In genomic region chr12:9751204-9752144, GRCh38 we compare ENCODE assay signal across 1 cellular context.
TF ChIP-seq lines count a peak whose summit lies in the region.

No MANE protein-coding gene starts in this region.

TF ChIP-seq in K562, 482 proteins besides CTCF, POLR2A, EP300 and RAD21 (continued from another document and continues in another):
- TF ChIP-seq CEBPZ (IDR thresholded peaks at IDR 0.05; ENCODE audit: borderline replicate concordance, low read depth, low read length) (no peak), ZNF449 (CRISPR knock-in tag; IDR thresholded peaks at IDR 0.05) (no peak), NFATC3 (IDR thresholded peaks at IDR 0.05) (peak; percentile 78), SP2 (IDR thresholded peaks at IDR 0.05; ENCODE audit: extremely low read depth, low read depth, low read length, poor library complexity, severe bottlenecking) (no peak), POLR2AphosphoS5 (IDR thresholded peaks at IDR 0.05; ENCODE audit: control insufficient read depth, insufficient read depth, low read depth, low read length) (peak; percentile 83; the same call in 1 of the 2 replicates), ZNF445 (CRISPR knock-in tag; IDR thresholded peaks at IDR 0.05; ENCODE audit: low read depth) (peak; percentile 50; the same call in 1 of the 2 replicates), GATA2 (CRISPR knock-in tag; IDR thresholded peaks at IDR 0.05) (no peak), U2AF1 (optimal IDR thresholded peaks at IDR 0.05; ENCODE audit: low read depth, low read length) (no peak), ELF4 (CRISPR knock-in tag; IDR thresholded peaks at IDR 0.05) (peak; percentile 82), ZNF830 (CRISPR knock-in tag; IDR thresholded peaks at IDR 0.05) (peak; percentile 64; the same call in 1 of the 2 replicates), ATF4 (CRISPR knock-in tag; IDR thresholded peaks at IDR 0.05) (no peak), CREB5 (CRISPR knock-in tag; IDR thresholded peaks at IDR 0.05) (no peak), MLX (CRISPR knock-in tag; conservative IDR thresholded peaks at IDR 0.05) (no peak), NBN (IDR thresholded peaks at IDR 0.05; ENCODE audit: low read depth) (peak; percentile 31; the same call in 1 of the 2 replicates), ZBTB12 (CRISPR knock-in tag; IDR thresholded peaks at IDR 0.05) (no peak), POLR2B (IDR thresholded peaks at IDR 0.05; ENCODE audit: low read depth, partially characterized antibody) (peak; percentile 98), CREB3L1 (IDR thresholded peaks at IDR 0.05; ENCODE audit: borderline replicate concordance, low read depth) (no peak), ILF3 (IDR thresholded peaks at IDR 0.05; ENCODE audit: borderline replicate concordance) (peak; percentile 90; the same call in 1 of the 2 replicates), NFE2 (IDR thresholded peaks at IDR 0.05; ENCODE audit: low read depth) (no peak), SPI1 (IDR thresholded peaks at IDR 0.05; ENCODE audit: borderline replicate concordance, low read depth, low read length) (no peak), ZNF778 (CRISPR knock-in tag; IDR thresholded peaks at IDR 0.05) (no peak), TRIM24 (IDR thresholded peaks at IDR 0.05) (peak; percentile 59 to 83), MNT (conservative IDR thresholded peaks at IDR 0.05) (0 out of 4 replicates have a peak, but pooled peaks of 1 of the 2 experiments have one; percentile 17), ESRRB (CRISPR knock-in tag; IDR thresholded peaks at IDR 0.05; ENCODE audit: borderline replicate concordance) (0 out of 2 replicates have a peak, but pooled peaks have one; percentile 77), SIN3B (IDR thresholded peaks at IDR 0.05; ENCODE audit: low read depth) (no peak), VEZF1 (CRISPR knock-in tag; IDR thresholded peaks at IDR 0.05) (no peak), CSDE1 (IDR thresholded peaks at IDR 0.05) (no peak), ZNF140 (CRISPR knock-in tag; IDR thresholded peaks at IDR 0.05) (no peak), HOMEZ (CRISPR knock-in tag; IDR thresholded peaks at IDR 0.05) (no peak), POLR3A (IDR thresholded peaks at IDR 0.05; ENCODE audit: borderline replicate concordance, extremely low read depth, insufficient read depth, insufficient read length) (no peak), ZNF444 (CRISPR knock-in tag; IDR thresholded peaks at IDR 0.05) (peak; percentile 61; the same call in 1 of the 2 replicates), MXD1 (CRISPR knock-in tag; IDR thresholded peaks at IDR 0.05; ENCODE audit: borderline replicate concordance, poor library complexity, severe bottlenecking) (no peak), KAT2B (IDR thresholded peaks at IDR 0.05; ENCODE audit: low read depth, low read length) (no peak), ZEB2 (IDR thresholded peaks at IDR 0.05) (peak; percentile 87), NCOA4 (IDR thresholded peaks at IDR 0.05; ENCODE audit: partially characterized antibody) (no peak), NFIC (IDR thresholded peaks at IDR 0.05) (peak; percentile 17; the same call in 1 of the 2 replicates), NRF1 (conservative IDR thresholded peaks at IDR 0.05 in 1 of 2, IDR thresholded peaks at IDR 0.05 in 1 of 2) (no peak), HNRNPH1 (optimal IDR thresholded peaks at IDR 0.05; ENCODE audit: low read depth, low read length) (no peak), SMARCE1 (IDR thresholded peaks at IDR 0.05) (no peak), ID3 (CRISPR knock-in tag; IDR thresholded peaks at IDR 0.05) (no peak), ID3 (tag; IDR thresholded peaks at IDR 0.05) (no peak), TEAD4 (IDR thresholded peaks at IDR 0.05; ENCODE audit: low read length) (no peak; the same call in 1 of the 2 replicates), TEAD4 (CRISPR knock-in tag; IDR thresholded peaks at IDR 0.05; ENCODE audit: borderline replicate concordance) (no peak), NFIX (CRISPR knock-in tag; IDR thresholded peaks at IDR 0.05; ENCODE audit: low read depth) (no peak), JUND (IDR thresholded peaks at IDR 0.05; ENCODE audit: borderline replicate concordance, low read depth, low read length) (peak; percentile 51; the same call in 1 of the 2 replicates), JUND (tag; IDR thresholded peaks at IDR 0.05; ENCODE audit: borderline replicate concordance, low read depth, low read length) (no peak), CTBP1 (IDR thresholded peaks at IDR 0.05; ENCODE audit: borderline replicate concordance) (peak; percentile 70), ZNF24 (IDR thresholded peaks at IDR 0.05) (peak; percentile 35; the same call in 1 of the 2 replicates), ZBTB8A (IDR thresholded peaks at IDR 0.05; ENCODE audit: partially characterized antibody) (no peak), CHCHD3 (CRISPR knock-in tag; IDR thresholded peaks at IDR 0.05) (no peak), PCBP2 (IDR thresholded peaks at IDR 0.05; ENCODE audit: low read depth, low read length, poor library complexity, severe bottlenecking) (no peak), JUN (IDR thresholded peaks at IDR 0.05; ENCODE audit: borderline replicate concordance, low read depth, low read length) (peak; percentile 61; the same call in 1 of the 2 replicates), JUN (CRISPR knock-in tag; IDR thresholded peaks at IDR 0.05; ENCODE audit: borderline replicate concordance) (no peak)
